In the genomic region with DNA sequence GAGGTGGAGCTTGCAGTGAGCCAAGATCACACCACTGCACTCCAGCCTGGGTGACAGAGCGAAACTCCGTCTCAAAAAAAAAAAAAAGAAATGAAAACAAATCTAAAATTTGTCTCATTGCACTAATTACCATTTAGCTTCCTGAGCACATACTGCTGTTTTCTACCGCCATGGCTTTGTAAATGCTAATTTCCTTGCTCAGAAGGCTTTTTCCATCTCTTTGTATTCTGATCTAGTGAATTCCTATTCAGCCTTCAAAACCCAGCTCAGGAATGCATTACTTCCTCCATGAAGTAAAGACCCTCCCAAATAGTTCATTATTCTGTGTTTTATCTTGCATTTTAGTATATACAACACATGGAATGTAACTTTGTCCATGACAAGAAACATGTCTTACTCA, we compare ENCODE assay signal across 33 cellular contexts.
"Had no signal": no experiment of that assay in that cellular context is flagged by ENCODE, and none has a peak within 500 bp of the region (broad histone marks: within the 10 kb centered on the region; RNA-seq: fewer than 3 reads in every experiment).

No MANE protein-coding gene starts in this region.

- H3K4me1 Mint-ChIP-seq: activated B cell treated with CpG ODN at 0.5 μM for 24 hours, nephron progenitor cell had no signal

- H3K4me1 ChIP-seq: vagina had no signal

- H3K4me3 ChIP-seq: adrenal gland, pancreas, prostate gland, sigmoid colon, vagina had no signal

- DNase-seq: activated B cell treated with CpG ODN at 0.5 μM for 24 hours; activated CD8-positive, alpha-beta memory T cell treated with anti-CD3 and anti-CD28 coated beads, Interleukin-2, amount 10 ng/mL, durations not matched to agents 7 days and 5 days; activated CD8-positive, alpha-beta T cell treated with anti-CD3 and anti-CD28 coated beads, Interleukin-2, amount 10 ng/mL, durations not matched to agents 7 days and 5 days; activated effector memory CD4-positive, alpha-beta T cell treated with Interleukin-2 at 50 U/mL for 16 hours; activated naive CD4-positive, alpha-beta T cell treated with Interleukin-2 at 50 U/mL for 16 hours; activated naive CD8-positive, alpha-beta T cell treated with anti-CD3 and anti-CD28 coated beads for 36 hours; adrenal gland; caudate nucleus; cortex of kidney; foreskin fibroblast; head of caudate nucleus; hippocampal formation; immature natural killer cell; kidney; left colon; mammary epithelial cell; naive B cell; nephron progenitor cell; nucleus accumbens; pancreas; retina; sigmoid colon; small intestine; stimulated activated CD4-positive, alpha-beta T cell treated with anti-CD3 and anti-CD28 coated beads, Interleukin-4, amount 100 ng/mL, for 24 hours; stimulated activated naive CD8-positive, alpha-beta T cell treated with anti-CD3 and anti-CD28 coated beads, Interleukin-15, amount 100 ng/mL, for 72 hours; substantia nigra; T-helper 2 cell had no signal

- ATAC-seq: activated CD8-positive, alpha-beta memory T cell treated with anti-CD3 and anti-CD28 coated beads, Interleukin-2, amount 10 ng/mL, durations not matched to agents 7 days and 5 days; activated CD8-positive, alpha-beta T cell treated with anti-CD3 and anti-CD28 coated beads, Interleukin-2, amount 10 ng/mL, durations not matched to agents 7 days and 5 days; esophagus mucosa; left colon; pancreas; stimulated activated effector memory CD8-positive, alpha-beta T cell treated with anti-CD3 and anti-CD28 coated beads, Interleukin-12 subunit alpha, Interleukin-12 subunit beta, amount 100 ng/mL, for 72 hours; stimulated activated naive CD8-positive, alpha-beta T cell treated with anti-CD3 and anti-CD28 coated beads, Interleukin-15, amount 100 ng/mL, for 72 hours had no signal

- H3K27ac ChIP-seq: adrenal gland, pancreas, prostate gland, vagina had no signal

- H3K27me3 Mint-ChIP-seq: activated B cell treated with CpG ODN at 0.5 μM for 24 hours; activated CD8-positive, alpha-beta memory T cell treated with anti-CD3 and anti-CD28 coated beads, Interleukin-2, amount 10 ng/mL, durations not matched to agents 7 days and 5 days; activated naive CD8-positive, alpha-beta T cell treated with anti-CD3 and anti-CD28 coated beads for 36 hours; naive B cell; stimulated activated naive CD8-positive, alpha-beta T cell treated with anti-CD3 and anti-CD28 coated beads, Interleukin-15, amount 100 ng/mL, for 72 hours; type B pancreatic cell had no signal

- H3K27ac Mint-ChIP-seq: activated B cell treated with CpG ODN at 0.5 μM for 24 hours; activated CD8-positive, alpha-beta memory T cell treated with anti-CD3 and anti-CD28 coated beads, Interleukin-2, amount 10 ng/mL, durations not matched to agents 7 days and 5 days; activated CD8-positive, alpha-beta T cell treated with anti-CD3 and anti-CD28 coated beads, Interleukin-2, amount 10 ng/mL, durations not matched to agents 7 days and 5 days; activated naive CD8-positive, alpha-beta T cell treated with anti-CD3 and anti-CD28 coated beads for 36 hours; mesothelial cell of epicardium; nephron progenitor cell; stimulated activated effector memory CD8-positive, alpha-beta T cell treated with anti-CD3 and anti-CD28 coated beads, Interleukin-12 subunit alpha, Interleukin-12 subunit beta, amount 100 ng/mL, for 72 hours; stimulated activated naive CD8-positive, alpha-beta T cell treated with anti-CD3 and anti-CD28 coated beads, Interleukin-15, amount 100 ng/mL, for 72 hours; type B pancreatic cell had no signal

- H3K9me3 ChIP-seq: pancreas, prostate gland had no signal

- H3K36me3 Mint-ChIP-seq: stimulated activated effector memory CD8-positive, alpha-beta T cell treated with anti-CD3 and anti-CD28 coated beads, Interleukin-12 subunit alpha, Interleukin-12 subunit beta, amount 100 ng/mL, for 72 hours had no signal

- H3K36me3 ChIP-seq: adrenal gland, pancreas, prostate gland, sigmoid colon, vagina had no signal

- H3K27me3 ChIP-seq: adrenal gland, pancreas, sigmoid colon, vagina had no signal

- H3K4me3 Mint-ChIP-seq: activated B cell treated with CpG ODN at 0.5 μM for 24 hours; activated CD8-positive, alpha-beta memory T cell treated with anti-CD3 and anti-CD28 coated beads, Interleukin-2, amount 10 ng/mL, durations not matched to agents 7 days and 5 days; activated CD8-positive, alpha-beta T cell treated with anti-CD3 and anti-CD28 coated beads, Interleukin-2, amount 10 ng/mL, durations not matched to agents 7 days and 5 days; activated naive CD8-positive, alpha-beta T cell treated with anti-CD3 and anti-CD28 coated beads for 36 hours; immature natural killer cell; mesothelial cell of epicardium; naive B cell; nephron progenitor cell; stimulated activated effector memory CD8-positive, alpha-beta T cell treated with anti-CD3 and anti-CD28 coated beads, Interleukin-12 subunit alpha, Interleukin-12 subunit beta, amount 100 ng/mL, for 72 hours; stimulated activated naive CD8-positive, alpha-beta T cell treated with anti-CD3 and anti-CD28 coated beads, Interleukin-15, amount 100 ng/mL, for 72 hours; type B pancreatic cell had no signal
